ENCODE assay signal across 24 cellular contexts in genomic region chr10:21452203-21452602, GRCh38.
"Had no signal": no experiment of that assay in that cellular context is flagged by ENCODE, and none has a peak within 500 bp of the region (broad histone marks: within the 10 kb centered on the region; RNA-seq: fewer than 3 reads in every experiment).

No MANE protein-coding gene starts in this region.

- H3K9me3 Mint-ChIP-seq: activated naive CD8-positive, alpha-beta T cell treated with anti-CD3 and anti-CD28 coated beads, Interleukin-2, amount 10 ng/mL, durations not matched to agents 7 days and 5 days; activated T-cell treated with anti-CD3 and anti-CD28 coated beads, Interleukin-2, amount 50 U/mL, for 4 hours; activated T-helper 2 cell treated with anti-CD3 and anti-CD28 coated beads, Interferon-gamma antibody, Interleukin-2, Interleukin-4, amounts not matched to agents 10 μg/mL and 5 μg/mL and 100 μg/mL, durations not matched to agents 14 hours and 24 hours and 36 hours; memory B cell; stimulated activated effector memory CD8-positive, alpha-beta T cell treated with anti-CD3 and anti-CD28 coated beads, Interleukin-12 subunit alpha, Interleukin-12 subunit beta, amount 100 ng/mL, for 72 hours; stimulated activated naive CD8-positive, alpha-beta T cell treated with anti-CD3 and anti-CD28 coated beads, Interleukin-15, amount 100 ng/mL, for 72 hours had no signal

- H3K36me3 ChIP-seq: gastroesophageal sphincter, pancreas, tibial artery had no signal

- H3K27ac ChIP-seq: epithelial cell of prostate, gastroesophageal sphincter, pancreas, tibial artery had no signal

- ATAC-seq: activated CD4-positive, alpha-beta T cell treated with anti-CD3 and anti-CD28 coated beads for 36 hours; activated T-cell treated with anti-CD3 and anti-CD28 coated beads, Interleukin-2, amount 50 U/mL, for 4 hours; gastroesophageal sphincter; left colon; mucosa of descending colon; pancreas; right cardiac atrium; stimulated activated effector memory CD8-positive, alpha-beta T cell treated with anti-CD3 and anti-CD28 coated beads, Interleukin-12 subunit alpha, Interleukin-12 subunit beta, amount 100 ng/mL, for 72 hours; stimulated activated naive CD8-positive, alpha-beta T cell treated with anti-CD3 and anti-CD28 coated beads, Interleukin-15, amount 100 ng/mL, for 72 hours; WTC11 had no signal

- DNase-seq: activated CD4-positive, alpha-beta T cell treated with anti-CD3 and anti-CD28 coated beads for 36 hours; activated CD4-positive, alpha-beta T cell treated with anti-CD3 and anti-CD28 coated beads, Interleukin-2, amount 50 U/mL, for 4 hours; activated CD8-positive, alpha-beta memory T cell treated with anti-CD3 and anti-CD28 coated beads, Interleukin-2, amount 50 U/mL, for 48 hours; activated naive CD4-positive, alpha-beta T cell treated with Interleukin-2 at 50 U/mL for 16 hours; activated naive CD8-positive, alpha-beta T cell treated with anti-CD3 and anti-CD28 coated beads, Interleukin-2, amount 10 ng/mL, durations not matched to agents 7 days and 5 days; activated T-cell treated with anti-CD3 and anti-CD28 coated beads, Interleukin-2, amount 50 U/mL, for 4 hours; head of caudate nucleus; hypothalamus; islet precursor cell; left colon; mucosa of descending colon; nephron progenitor cell; pancreas; right cardiac atrium; stimulated activated CD4-positive, alpha-beta T cell treated with anti-CD3 and anti-CD28 coated beads, Interleukin-2, amount 100 ng/mL, for 24 hours; stimulated activated naive CD8-positive, alpha-beta T cell treated with anti-CD3 and anti-CD28 coated beads, Interleukin-15, amount 100 ng/mL, for 72 hours; T-helper 9 cell; tibial artery had no signal

- H3K4me1 ChIP-seq: gastroesophageal sphincter, pancreas, tibial artery had no signal

- H3K27ac Mint-ChIP-seq: activated CD4-positive, alpha-beta T cell treated with anti-CD3 and anti-CD28 coated beads for 36 hours; activated naive CD8-positive, alpha-beta T cell treated with anti-CD3 and anti-CD28 coated beads, Interleukin-2, amount 10 ng/mL, durations not matched to agents 7 days and 5 days; activated T-helper 2 cell treated with anti-CD3 and anti-CD28 coated beads, Interferon-gamma antibody, Interleukin-2, Interleukin-4, amounts not matched to agents 10 μg/mL and 5 μg/mL and 100 μg/mL, durations not matched to agents 14 hours and 24 hours and 36 hours; memory B cell; nephron progenitor cell; stimulated activated effector memory CD8-positive, alpha-beta T cell treated with anti-CD3 and anti-CD28 coated beads, Interleukin-12 subunit alpha, Interleukin-12 subunit beta, amount 100 ng/mL, for 72 hours; stimulated activated naive CD8-positive, alpha-beta T cell treated with anti-CD3 and anti-CD28 coated beads, Interleukin-15, amount 100 ng/mL, for 72 hours; WTC11 had no signal

- H3K27me3 ChIP-seq: gastroesophageal sphincter, pancreas, tibial artery had no signal

- H3K9me3 ChIP-seq: mucosa of descending colon, pancreas had no signal

- H3K27me3 Mint-ChIP-seq: activated naive CD8-positive, alpha-beta T cell treated with anti-CD3 and anti-CD28 coated beads, Interleukin-2, amount 10 ng/mL, durations not matched to agents 7 days and 5 days; memory B cell had no signal

- H3K4me3 ChIP-seq: gastroesophageal sphincter, mucosa of descending colon, pancreas, tibial artery had no signal

- H3K4me1 Mint-ChIP-seq: activated CD4-positive, alpha-beta T cell treated with anti-CD3 and anti-CD28 coated beads for 36 hours; activated naive CD8-positive, alpha-beta T cell treated with anti-CD3 and anti-CD28 coated beads, Interleukin-2, amount 10 ng/mL, durations not matched to agents 7 days and 5 days; memory B cell; stimulated activated effector memory CD8-positive, alpha-beta T cell treated with anti-CD3 and anti-CD28 coated beads, Interleukin-12 subunit alpha, Interleukin-12 subunit beta, amount 100 ng/mL, for 72 hours; stimulated activated naive CD8-positive, alpha-beta T cell treated with anti-CD3 and anti-CD28 coated beads, Interleukin-15, amount 100 ng/mL, for 72 hours had no signal

- FAIRE-seq: pancreas had no signal

- H3K4me3 Mint-ChIP-seq: activated CD4-positive, alpha-beta T cell treated with anti-CD3 and anti-CD28 coated beads for 36 hours; activated naive CD8-positive, alpha-beta T cell treated with anti-CD3 and anti-CD28 coated beads, Interleukin-2, amount 10 ng/mL, durations not matched to agents 7 days and 5 days; activated T-cell treated with anti-CD3 and anti-CD28 coated beads, Interleukin-2, amount 50 U/mL, for 4 hours; memory B cell; nephron progenitor cell; stimulated activated effector memory CD8-positive, alpha-beta T cell treated with anti-CD3 and anti-CD28 coated beads, Interleukin-12 subunit alpha, Interleukin-12 subunit beta, amount 100 ng/mL, for 72 hours; stimulated activated naive CD8-positive, alpha-beta T cell treated with anti-CD3 and anti-CD28 coated beads, Interleukin-15, amount 100 ng/mL, for 72 hours; WTC11 had no signal

- H3K36me3 Mint-ChIP-seq: activated naive CD8-positive, alpha-beta T cell treated with anti-CD3 and anti-CD28 coated beads, Interleukin-2, amount 10 ng/mL, durations not matched to agents 7 days and 5 days; memory B cell; stimulated activated effector memory CD8-positive, alpha-beta T cell treated with anti-CD3 and anti-CD28 coated beads, Interleukin-12 subunit alpha, Interleukin-12 subunit beta, amount 100 ng/mL, for 72 hours had no signal
